Comparison of ENCODE assay signal across 9 cellular contexts in the genomic region with DNA sequence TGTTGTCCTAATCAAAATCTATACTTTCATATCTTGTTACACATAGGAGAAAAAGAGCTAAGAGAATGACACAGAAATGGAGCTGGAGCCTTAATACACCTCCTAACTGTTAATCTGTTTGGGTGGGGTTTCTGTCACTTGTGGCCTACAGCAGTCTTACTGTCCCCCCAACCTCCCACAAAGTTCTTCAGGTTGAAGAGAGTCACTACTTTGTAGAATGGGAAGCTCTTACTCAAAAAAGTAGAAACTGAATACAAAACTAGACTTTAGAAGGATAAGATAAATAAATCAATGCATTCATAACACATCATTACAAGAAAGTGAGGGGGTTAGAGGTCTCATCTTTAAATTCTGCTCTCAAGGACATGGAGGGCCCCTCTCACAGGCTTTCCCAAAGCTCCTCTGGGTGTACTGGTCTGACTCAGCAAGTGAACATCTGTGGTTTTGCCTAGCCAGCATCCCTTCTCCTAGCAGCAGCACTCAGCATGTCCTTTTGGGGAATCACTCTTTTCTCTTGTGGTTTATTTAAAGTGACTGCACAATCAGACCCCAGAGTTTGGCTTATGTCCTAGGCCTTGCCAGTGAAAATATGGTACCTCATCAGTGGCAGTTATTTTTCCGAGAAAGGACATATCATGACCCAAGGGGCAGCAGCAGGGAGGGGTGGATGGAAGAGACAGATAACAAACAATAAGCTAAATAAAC. TPM values are rescaled to one million over a fixed set of nuclear protein-coding genes. Genes with fewer than 3 reads are reported as not detected.
DNase-seq lines count a peak whose midpoint lies in the region; ATAC-seq and TF ChIP-seq lines count a peak whose summit lies in the region.
"Had no signal": no experiment of that assay in that cellular context is flagged by ENCODE, and none has a peak within 500 bp of the region (broad histone marks: within the 10 kb centered on the region; RNA-seq: fewer than 3 reads in every experiment).

No MANE protein-coding gene starts in this region.

- DNase-seq in CD1c-positive myeloid dendritic cell (ENCODE audit: extremely low spot score), result peak; percentile 51
- no peak for DNase-seq in activated B cell treated with CpG ODN at 0.5 μM for 24 hours
- peak; percentile 77 for DNase-seq in iris pigment epithelial cell (ENCODE audit: low read depth)
- DNase-seq in putamen (ENCODE audit: low spot score), result no peak
- DNase-seq in NCI-H146 (lab: John Stamatoyannopoulos, UW), result no peak
- no peak for DNase-seq in WTC11 (ENCODE audit: low spot score)
- DNase-seq: sigmoid colon had no signal

- peak overlapping the region; percentile 80 for H3K4me3 Mint-ChIP-seq in activated B cell treated with CpG ODN at 0.5 μM for 24 hours
- no peak overlapping the region for H3K4me3 Mint-ChIP-seq in WTC11

- intact Hi-C loops in activated B cell treated with CpG ODN at 0.5 μM for 24 hours (cut with micrococcal nuclease), result no loop called here

- peaks cover 8% of the 10 kb centered on the region for H3K4me1 ChIP-seq in HEK293 (ENCODE audit: control insufficient read depth, insufficient read depth, low read length)

- no peaks in the 10 kb centered on the region for H3K9me3 Mint-ChIP-seq in activated B cell treated with CpG ODN at 0.5 μM for 24 hours
- peaks cover 10% of the 10 kb centered on the region for H3K9me3 Mint-ChIP-seq in WTC11

- no peaks in the 10 kb centered on the region for H3K36me3 Mint-ChIP-seq in activated B cell treated with CpG ODN at 0.5 μM for 24 hours (ENCODE audit: low read depth)
- H3K36me3 Mint-ChIP-seq in WTC11, result no peaks in the 10 kb centered on the region

- TF ChIP-seq CTCF in HEK293 (tag by site-specific recombination; IDR thresholded peaks at IDR 0.05), result no peak
- no peak for TF ChIP-seq CTCF in activated B cell treated with CpG ODN at 0.5 μM for 24 hours (IDR thresholded peaks at IDR 0.05)
- TF ChIP-seq CTCF in WTC11 (IDR thresholded peaks at IDR 0.05), result no peak

- no peak overlapping the region for H3K4me3 ChIP-seq in HEK293 (ENCODE audit: low read depth, low read length)
- H3K4me3 ChIP-seq: sigmoid colon had no signal

- no peaks in the 10 kb centered on the region for H3K9me3 ChIP-seq in HEK293 (ENCODE audit: control insufficient read depth, insufficient read depth, low read depth, low read length)
- H3K9me3 ChIP-seq: sigmoid colon had no signal

- H3K27ac ChIP-seq in HEK293 (ENCODE audit: extremely low read depth, low read depth, low read length), result no peak overlapping the region

- ATAC-seq in activated B cell treated with CpG ODN at 0.5 μM for 24 hours (ENCODE audit: low read depth), result no peak
- ATAC-seq in HG03159 (IDR thresholded peaks at IDR 0.05; ENCODE audit: unreplicated experiment), result no peak
- ATAC-seq in WTC11, result no peak

- POLR2A ChIA-PET in HEK293 (lab: Yijun Ruan, JAX), result interaction anchor here (0.7 to 2.3 kb wide), 2 partner anchors 27 kb away, joined by 6 to 16 read pairs; partner anchors contain the start of gene COA1
- POLR2A ChIA-PET in activated B cell treated with CpG ODN at 0.5 μM for 24 hours (lab: Charles Lee), result no interaction called here
- POLR2A ChIA-PET in WTC11 (lab: Charles Lee), result no interaction called here

- H3K27me3 Mint-ChIP-seq in activated B cell treated with CpG ODN at 0.5 μM for 24 hours (no peaks in the 10 kb centered on the region), WTC11 (ENCODE audit: low read depth) (peaks cover 37% of the 10 kb centered on the region)

- H3K36me3 ChIP-seq in HEK293 (ENCODE audit: control insufficient read depth in 2 of 2, insufficient read depth in 1 of 2, low read length in 2 of 2), result no peaks in the 10 kb centered on the region
- H3K36me3 ChIP-seq: sigmoid colon had no signal

- CTCF ChIA-PET in HEK293 (lab: Yijun Ruan, JAX) (interaction anchor here (0.6 to 1.1 kb wide), 6 partner anchors 13 to 83 kb away, joined by 3 to 4 read pairs (median 3); no protein-coding TSS in a partner anchor), activated B cell treated with CpG ODN at 0.5 μM for 24 hours (lab: Charles Lee) (interaction anchor here (0.7 kb wide), 1 partner anchor 72 kb away, joined by 3 read pairs; no protein-coding TSS in a partner anchor), WTC11 (lab: Charles Lee) (no interaction called here)

- peaks cover 10% of the 10 kb centered on the region for H3K4me1 Mint-ChIP-seq in activated B cell treated with CpG ODN at 0.5 μM for 24 hours
- H3K4me1 Mint-ChIP-seq in WTC11, result peaks cover 15% of the 10 kb centered on the region

- H3K27ac Mint-ChIP-seq in activated B cell treated with CpG ODN at 0.5 μM for 24 hours (no peak overlapping the region), WTC11 (no peak overlapping the region)

TF ChIP-seq in HEK293, 187 proteins besides CTCF, POLR2A, EP300 and RAD21:
- TF ChIP-seq FEZF1 (tag by site-specific recombination; IDR thresholded peaks at IDR 0.05) (peak; percentile 52), MEIS1 (CRISPR knock-in tag; IDR thresholded peaks at IDR 0.05; ENCODE audit: borderline replicate concordance) (no peak), ZNF10 (tag by site-specific recombination; IDR thresholded peaks at IDR 0.05) (peak; percentile 55; the same call in 1 of the 2 replicates), TRIM28 (IDR thresholded peaks at IDR 0.05; ENCODE audit: borderline replicate concordance, low read length) (0 out of 2 replicates have a peak, but pooled peaks have one; percentile 32), ZNF335 (tag by site-specific recombination; conservative IDR thresholded peaks at IDR 0.05) (peak; percentile 46; the same call in 1 of the 2 replicates)
TF ChIP-seq in HEK293: peak in this region for 4.

TF ChIP-seq in WTC11, 78 proteins besides CTCF, POLR2A, EP300 and RAD21:
- TF ChIP-seq GRHL2 (CRISPR knock-in tag; IDR thresholded peaks at IDR 0.05; ENCODE audit: insufficient replicate concordance, severe bottlenecking) (no peak), ELF4 (CRISPR knock-in tag; IDR thresholded peaks at IDR 0.05; ENCODE audit: low read depth) (no peak), NR1H2 (CRISPR knock-in tag; IDR thresholded peaks at IDR 0.05) (no peak), GTF2I (CRISPR knock-in tag; conservative IDR thresholded peaks at IDR 0.05) (no peak), TEAD4 (CRISPR knock-in tag; IDR thresholded peaks at IDR 0.05) (no peak), STAT6 (CRISPR knock-in tag; conservative IDR thresholded peaks at IDR 0.05; ENCODE audit: low read depth) (no peak), PREB (CRISPR knock-in tag; IDR thresholded peaks at IDR 0.05; ENCODE audit: borderline replicate concordance) (no peak), RORB (CRISPR knock-in tag; IDR thresholded peaks at IDR 0.05) (no peak), ZNF512 (CRISPR knock-in tag; IDR thresholded peaks at IDR 0.05; ENCODE audit: borderline replicate concordance) (no peak)
- TF ChIP-seq, protein P1, sequence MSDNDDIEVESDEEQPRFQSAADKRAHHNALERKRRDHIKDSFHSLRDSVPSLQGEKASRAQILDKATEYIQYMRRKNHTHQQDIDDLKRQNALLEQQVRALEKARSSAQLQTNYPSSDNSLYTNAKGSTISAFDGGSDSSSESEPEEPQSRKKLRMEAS (CRISPR knock-in tag; IDR thresholded peaks at IDR 0.05), result no peak

RNA-seq across cellular contexts. Expression of gene BLVRA, which starts 2.0 kb away (rescaled TPM):
- 8.5 and 10.2 TPM in 2 replicates for total RNA-seq in activated B cell treated with CpG ODN at 0.5 μM for 24 hours
- 31.9 to 35.5 TPM (median 33.7 TPM) in 3 replicates for total RNA-seq in WTC11 (2021)

RNA-seq across cellular contexts. Expression of gene COA1, which starts 27.2 kb away (rescaled TPM):
- 49.2 and 56.9 TPM in 2 replicates for total RNA-seq in activated B cell treated with CpG ODN at 0.5 μM for 24 hours
- 132 to 148 TPM (median 146 TPM) in 3 replicates for total RNA-seq in WTC11 (2021)

Comparison
In these comparisons a context has a peak if more than half of its experiments do, and no peak if none do; other contexts are left out.
1. DNase-seq: peak in CD1c-positive myeloid dendritic cell (single experiment) and iris pigment epithelial cell (single experiment); none in activated B cell treated with CpG ODN at 0.5 μM for 24 hours (single experiment), putamen (single experiment), NCI-H146 (single experiment) and WTC11 (single experiment).